Comparison of ENCODE assay signal across 8 cellular contexts in the genomic region with DNA sequence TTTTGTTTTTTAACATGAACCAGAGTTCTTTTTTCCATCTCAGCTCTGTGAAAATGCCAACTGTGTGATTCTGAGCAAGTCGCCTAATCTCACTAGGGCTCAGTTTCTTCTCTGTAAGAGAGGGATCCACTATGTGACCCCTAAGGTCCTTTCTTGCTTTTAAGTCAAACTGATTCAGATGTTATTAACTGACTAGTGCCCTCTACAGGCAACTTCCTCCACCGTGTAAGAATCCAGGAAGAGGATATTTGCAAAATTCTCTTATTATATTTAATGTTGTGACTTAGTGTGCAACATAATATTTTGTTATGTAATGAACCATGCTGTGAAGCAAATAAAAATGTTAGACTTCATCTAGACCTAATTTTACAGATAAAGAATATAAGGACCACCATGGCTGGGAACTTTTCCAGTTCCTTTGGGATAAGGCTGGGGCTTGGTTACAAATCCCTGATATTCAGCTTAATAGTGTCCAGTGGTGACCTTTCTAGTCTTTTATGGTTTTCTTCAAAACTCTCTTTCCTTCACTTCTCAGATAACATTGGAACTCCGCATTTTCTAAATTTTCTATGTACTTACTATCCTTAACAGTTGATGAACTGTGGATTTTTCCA.
DNase-seq lines count a peak whose midpoint lies in the region; ATAC-seq, FAIRE-seq and TF ChIP-seq lines count a peak whose summit lies in the region.

No MANE protein-coding gene starts in this region.

- H3K9me3 ChIP-seq in A673 (ENCODE audit: low read depth, low read length, poor library complexity, severe bottlenecking) (no peaks in the 10 kb centered on the region), H1 (ENCODE audit: insufficient read depth in 2 of 2, low read depth in 1 of 2, low read length in 1 of 2) (no peaks in the 10 kb centered on the region), mucosa of descending colon (no peaks in the 10 kb centered on the region), aorta (ENCODE audit: control insufficient read depth, low read length) (no peaks in the 10 kb centered on the region)

- H4K5ac ChIP-seq in H1 (ENCODE audit: insufficient read length, low read depth, low read length): no peak overlapping the region

- H3K4me3 ChIP-seq in A673 (ENCODE audit: low read depth, low read length, poor library complexity, severe bottlenecking) (no peak overlapping the region), H1 (ENCODE audit: extremely low read depth in 1 of 4, insufficient read depth in 2 of 4, low read depth in 3 of 4, low read length in 4 of 4) (no peak overlapping the region), mucosa of descending colon (no peak overlapping the region), aorta (ENCODE audit: low read length in 2 of 2) (no peak overlapping the region)

- no peak for TF ChIP-seq EP300 in H1 (IDR thresholded peaks at IDR 0.05; ENCODE audit: borderline replicate concordance in 1 of 2, low read depth in 2 of 2, low read length in 2 of 2)

- no peak overlapping the region for H2BK120ac ChIP-seq in H1 (replicated peaks; ENCODE audit: low read depth, low read length)

- H2BK20ac ChIP-seq in H1 (ENCODE audit: low read length): no peak overlapping the region

- H3K14ac ChIP-seq in H1 (ENCODE audit: insufficient read length): no peak overlapping the region

- no peak overlapping the region for H3K18ac ChIP-seq in H1 (ENCODE audit: extremely low read depth, low read length)

- H3K27ac ChIP-seq in A673 (ENCODE audit: low read depth, low read length, poor library complexity, severe bottlenecking) (no peak overlapping the region), H1 (ENCODE audit: low read depth, low read length) (no peak overlapping the region), aorta (ENCODE audit: low read depth in 1 of 2, low read length in 2 of 2) (no peak overlapping the region)

- intact Hi-C loops in A673 (cut with micrococcal nuclease; ENCODE audit: unreplicated experiment): loop anchor here (1.0 to 10.0 kb wide), 2 partner anchors 174 to 285 kb away; no protein-coding TSS in a partner anchor
- intact Hi-C loops in mucosa of descending colon (cut with DNase I, micrococcal nuclease): loop anchor here (2.0 to 10.0 kb wide), 2 partner anchors 173 to 175 kb away; no protein-coding TSS in a partner anchor
- intact Hi-C loops in aorta (cut with DNase I): loop anchor here in 1 of 2 donors (10.0 kb wide), 1 partner anchor 505 kb away; no protein-coding TSS in a partner anchor

- no peak overlapping the region for H4K8ac ChIP-seq in H1 (ENCODE audit: extremely low read depth, insufficient read depth, low read length)

- H3K79me1 ChIP-seq in H1 (ENCODE audit: low read depth, low read length): no peaks in the 10 kb centered on the region

- H2BK12ac ChIP-seq in H1 (ENCODE audit: low read depth, low read length): no peak overlapping the region

- H2BK5ac ChIP-seq in H1 (ENCODE audit: low read depth, low read length): no peak overlapping the region

- POLR2A ChIA-PET in A673 (lab: Charles Lee; ENCODE audit: low non-redundant PET) (no interaction called here), H1 (lab: Charles Lee; ENCODE audit: partially characterized antibody) (no interaction called here)

- no peaks in the 10 kb centered on the region for H4K20me1 ChIP-seq in H1 (replicated peaks in 1 of 2; ENCODE audit: control insufficient read depth in 1 of 2, insufficient read depth in 2 of 2, low read length in 2 of 2)

- H3K4ac ChIP-seq in H1 (replicated peaks; ENCODE audit: insufficient read length, low read depth, low read length): no peak overlapping the region

- BruUV-seq in A673 (replicated peaks; lab: Mats Ljungman, UMichigan): no TSS peak

- peak; percentile 58 for ATAC-seq in mucosa of descending colon
- peak; percentile 58 for ATAC-seq in aorta (ENCODE audit: low FRiP score)
- no peak for ATAC-seq in GM18868 (IDR thresholded peaks at IDR 0.05; ENCODE audit: unreplicated experiment)

- H3K4me1 ChIP-seq in A673 (ENCODE audit: insufficient read depth, low read length, poor library complexity, severe bottlenecking) (peaks cover 11% of the 10 kb centered on the region), H1 (replicated peaks in 1 of 4; ENCODE audit: control insufficient read depth in 3 of 4, insufficient read depth in 4 of 4, low read length in 3 of 4) (peaks cover 0 to 6% (median 3%) of the 10 kb centered on the region in 4 experiments; a peak in 2 of 7 replicates), mucosa of descending colon (ENCODE audit: low read depth) (peaks cover 9% of the 10 kb centered on the region), aorta (ENCODE audit: control insufficient read depth in 1 of 2, insufficient read depth in 2 of 2, low read length in 2 of 2) (no peaks in the 10 kb centered on the region)

- no peaks in the 10 kb centered on the region for H3K36me3 ChIP-seq in A673 (ENCODE audit: insufficient read depth, low read length, poor library complexity, severe bottlenecking)
- H3K36me3 ChIP-seq in H1 (ENCODE audit: control insufficient read depth in 2 of 4, insufficient read depth in 4 of 4, low read length in 3 of 4): no peaks in the 10 kb centered on the region
- H3K36me3 ChIP-seq in mucosa of descending colon (ENCODE audit: low read depth): no peaks in the 10 kb centered on the region
- no peaks in the 10 kb centered on the region for H3K36me3 ChIP-seq in aorta (ENCODE audit: control insufficient read depth in 1 of 2, insufficient read depth in 2 of 2, low read length in 1 of 2)

- H3K23ac ChIP-seq in H1 (ENCODE audit: insufficient read length): no peak overlapping the region

- H3K23me2 ChIP-seq in H1 (ENCODE audit: low read depth, low read length): no peaks in the 10 kb centered on the region; the same call in 1 of the 2 replicates

- H3K79me2 ChIP-seq in H1 (ENCODE audit: control insufficient read depth in 1 of 2, insufficient read depth in 2 of 2, low read length in 2 of 2): no peaks in the 10 kb centered on the region

- TF ChIP-seq POLR2A in H1 (IDR thresholded peaks at IDR 0.05; ENCODE audit: control extremely low read depth in 1 of 2, low read depth in 2 of 2, low read length in 2 of 2): no peak

- no peak overlapping the region for H2BK15ac ChIP-seq in H1 (ENCODE audit: low read length)

- H3K9ac ChIP-seq in H1 (replicated peaks in 1 of 4; ENCODE audit: extremely low read depth in 1 of 4, low read depth in 3 of 4, low read length in 3 of 4): no peak overlapping the region

- TF ChIP-seq CTCF in A673 (conservative IDR thresholded peaks at IDR 0.05; ENCODE audit: low read depth, low read length): peak; percentile 87
- TF ChIP-seq CTCF in GM10266 (IDR thresholded peaks at IDR 0.05; ENCODE audit: control insufficient read depth, insufficient read depth, low read depth, missing control alignments): peak; percentile 51
- peak in 2 of 3 experiments; percentile 44 to 59; a peak in 2 of 4 replicates for TF ChIP-seq CTCF in H1 (IDR thresholded peaks at IDR 0.05; ENCODE audit: control extremely low read depth in 1 of 3, insufficient read depth in 1 of 3, low read depth in 1 of 3, low read length in 3 of 3)
- TF ChIP-seq CTCF in mucosa of descending colon (IDR thresholded peaks at IDR 0.05): peak; percentile 40

- DNase-seq in A673 (ENCODE audit: low spot score) (peak; percentile 74), GM10266 (ENCODE audit: extremely low spot score) (no peak), HUDEP-2 (lab: John Stamatoyannopoulos, UW; ENCODE audit: unreplicated experiment in 76 of 76) (peak in 44 of 76 experiments; percentile 4 to 66 (median 35)), T-helper 2 cell (peak in 3 of 5 experiments; percentile 1 to 75 (median 20)), H1 (ENCODE audit: low read depth in 1 of 2, low spot score in 2 of 2) (no peak), mucosa of descending colon (peak in 1 of 3 donors; percentile 87), aorta (no peak)

- no peak overlapping the region for H3K4me2 ChIP-seq in H1 (ENCODE audit: insufficient read depth in 1 of 2, low read depth in 2 of 2, low read length in 2 of 2)

- no peak overlapping the region for H4K91ac ChIP-seq in H1 (replicated peaks; ENCODE audit: insufficient read length, low read length)

- no peak overlapping the region for H3K56ac ChIP-seq in H1 (replicated peaks; ENCODE audit: insufficient read length, low read depth, low read length)

- no peaks in the 10 kb centered on the region for H3K27me3 ChIP-seq in A673 (replicated peaks; ENCODE audit: insufficient read depth, low read depth, low read length, poor library complexity)
- H3K27me3 ChIP-seq in H1 (replicated peaks in 1 of 4; ENCODE audit: control insufficient read depth in 3 of 4, extremely low read depth in 1 of 4, insufficient read depth in 3 of 4, low read length in 3 of 4): no peaks in the 10 kb centered on the region
- H3K27me3 ChIP-seq in aorta (ENCODE audit: control insufficient read depth in 1 of 2, insufficient read depth in 2 of 2, low read length in 1 of 2): no peaks in the 10 kb centered on the region

- no peak overlapping the region for H2AFZ ChIP-seq in H1 (ENCODE audit: low read length)

- peak; percentile 66 to 69 for TF ChIP-seq RAD21 in H1 (IDR thresholded peaks at IDR 0.05 in 1 of 2, conservative IDR thresholded peaks at IDR 0.05 in 1 of 2; ENCODE audit: low read depth in 2 of 2, low read length in 2 of 2)

- WGBS in H1 (ENCODE audit: extremely low coverage in 1 of 2, insufficient coverage in 1 of 2, insufficient read length in 1 of 2, insufficient replicate concordance in 2 of 2, low coverage in 1 of 2, low lambda C conversion rate in 2 of 2, missing lambda C conversion rate in 1 of 2), 2 experiments: 50% methylated on average over 3 of the region's 3 CpGs; no CpG with 5 or more reads in 1 of the 2 experiments
- WGBS in aorta, 2 donors: 48 to 51% methylated on average over 3 of the region's 3 CpGs

- FAIRE-seq in H1 (lab: Jason Lieb, UNC): no peak

- no peak overlapping the region for H2AK5ac ChIP-seq in H1 (ENCODE audit: low read depth, low read length)

- CTCF ChIA-PET in A673 (lab: Charles Lee) (interaction anchor here (1.0 to 1.4 kb wide), 2 partner anchors 172 to 174 kb away, joined by 3 read pairs; no protein-coding TSS in a partner anchor), H1 (lab: Charles Lee; ENCODE audit: partially characterized antibody) (interaction anchor here (0.7 to 2.2 kb wide), 14 partner anchors 10 to 202 kb away, joined by 3 to 6 read pairs (median 4); no protein-coding TSS in a partner anchor)

TF ChIP-seq in H1, 55 proteins besides CTCF, POLR2A, EP300 and RAD21 (continues in another document):
- TF ChIP-seq, protein P1, sequence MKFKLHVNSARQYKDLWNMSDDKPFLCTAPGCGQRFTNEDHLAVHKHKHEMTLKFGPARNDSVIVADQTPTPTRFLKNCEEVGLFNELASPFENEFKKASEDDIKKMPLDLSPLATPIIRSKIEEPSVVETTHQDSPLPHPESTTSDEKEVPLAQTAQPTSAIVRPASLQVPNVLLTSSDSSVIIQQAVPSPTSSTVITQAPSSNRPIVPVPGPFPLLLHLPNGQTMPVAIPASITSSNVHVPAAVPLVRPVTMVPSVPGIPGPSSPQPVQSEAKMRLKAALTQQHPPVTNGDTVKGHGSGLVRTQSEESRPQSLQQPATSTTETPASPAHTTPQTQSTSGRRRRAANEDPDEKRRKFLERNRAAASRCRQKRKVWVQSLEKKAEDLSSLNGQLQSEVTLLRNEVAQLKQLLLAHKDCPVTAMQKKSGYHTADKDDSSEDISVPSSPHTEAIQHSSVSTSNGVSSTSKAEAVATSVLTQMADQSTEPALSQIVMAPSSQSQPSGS (IDR thresholded peaks at IDR 0.05; ENCODE audit: low read length): no peak
- no peak for TF ChIP-seq NANOG (IDR thresholded peaks at IDR 0.05; ENCODE audit: insufficient read depth, low read depth, low read length, poor library complexity, severe bottlenecking)
- no peak for TF ChIP-seq SUZ12 (IDR thresholded peaks at IDR 0.05; ENCODE audit: low read length)

Comparison
In these comparisons a context has a peak if more than half of its experiments do, and no peak if none do; other contexts are left out.
1. DNase-seq: peak in A673 (single experiment), HUDEP-2 (44 of 76) and T-helper 2 cell (3 of 5); none in GM10266 (single experiment), H1 (0 of 2) and aorta (0 of 2).
2. Peak in every context shown above with its lines, with median percentiles within 50 percentile points of each other: CTCF ChIP-seq.